Comparison of ENCODE assay signal across 8 cellular contexts in the genomic region with DNA sequence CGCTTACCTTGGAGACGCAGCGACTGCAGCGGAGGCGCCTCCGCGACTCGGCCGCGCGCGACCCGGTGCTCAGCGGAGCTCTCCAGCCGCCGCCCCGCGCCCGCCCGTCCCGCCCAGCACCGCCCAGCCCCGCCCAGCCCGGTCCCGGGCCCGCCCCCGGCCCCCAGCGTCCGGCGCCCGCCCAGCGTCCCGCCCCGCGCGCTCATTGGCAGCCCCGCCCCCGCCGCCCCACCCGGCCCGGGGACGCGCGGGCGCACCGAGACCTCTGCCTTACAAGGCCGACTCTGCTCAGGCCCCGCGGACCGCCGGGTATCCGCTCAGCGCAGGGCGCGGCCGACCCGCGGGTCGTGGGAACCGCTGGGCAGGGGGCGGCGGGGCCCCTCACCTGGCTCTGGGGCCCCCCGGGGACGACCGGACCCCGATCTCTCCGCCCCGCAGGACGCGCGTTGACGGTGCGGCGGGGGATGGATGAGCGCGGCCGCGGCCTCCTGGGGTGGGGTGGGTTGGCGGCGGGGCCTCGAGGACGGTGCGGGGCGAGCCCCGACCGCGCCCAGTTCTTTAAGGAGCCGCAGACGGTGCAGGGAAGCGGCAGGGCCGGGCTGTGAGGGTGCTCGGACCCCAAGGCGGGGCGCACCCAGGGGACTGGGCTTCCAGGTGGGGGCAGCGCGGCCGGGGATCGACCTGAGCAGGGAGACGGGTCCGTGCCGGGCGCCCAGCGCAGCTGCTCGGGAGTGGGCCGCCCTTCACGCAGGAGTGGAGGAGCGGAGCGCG. TPM values are rescaled to one million over a fixed set of nuclear protein-coding genes. Genes with fewer than 3 reads are reported as not detected.
DNase-seq lines count a peak whose midpoint lies in the region; ATAC-seq and TF ChIP-seq lines count a peak whose summit lies in the region.
"Not testable (repeated sequence)": the region's sequence is repeated elsewhere in the genome, so short reads cannot be mapped to it uniquely, and the experiment has no call there.

A gene (minus strand): TSS at position 82 of the 771 bp plus-strand sequence. CDS start 15,292 bp downstream, outside the sequence.

- not testable (repeated sequence) for H3K4me1 Mint-ChIP-seq in T-helper 2 cell treated with Interferon-gamma antibody and Interleukin-4, amounts not matched to agents 5 μg/mL and 100 μg/mL, for 36 hours (ENCODE audit: low read depth)

- peak; percentile 79 for ATAC-seq in HG02571 (IDR thresholded peaks at IDR 0.05; ENCODE audit: unreplicated experiment)
- ATAC-seq in heart left ventricle: peak; percentile 71 to 91 (median 84)
- peak; percentile 90 for ATAC-seq in omental fat pad (ENCODE audit: low FRiP score)

- not testable (repeated sequence) for H3K4me1 ChIP-seq in adrenal gland (replicated peaks in 1 of 2); heart left ventricle
- H3K4me1 ChIP-seq in stomach: peaks cover 0 to 13% (median 10%) of the 10 kb centered on the region in 4 donors

- peak within 1 kb of the TSS in 2 of 4 donors; percentile 32 to 88 for H3K4me3 ChIP-seq in adrenal gland
- H3K4me3 ChIP-seq in heart left ventricle: peak within 1 kb of the TSS; percentile 45 to 76 (median 59)
- H3K4me3 ChIP-seq in stomach: peak within 1 kb of the TSS; percentile 54 to 74 (median 60)

- not testable (repeated sequence) for TF ChIP-seq EP300 in stomach (IDR thresholded peaks at IDR 0.05)

- H3K36me3 Mint-ChIP-seq in T-helper 2 cell treated with Interferon-gamma antibody and Interleukin-4, amounts not matched to agents 5 μg/mL and 100 μg/mL, for 36 hours (ENCODE audit: low read depth): not testable (repeated sequence)

- H3K27me3 Mint-ChIP-seq in T-helper 2 cell treated with Interferon-gamma antibody and Interleukin-4, amounts not matched to agents 5 μg/mL and 100 μg/mL, for 36 hours (ENCODE audit: low read depth): peaks cover 18% of the 10 kb centered on the region

- H3K27ac Mint-ChIP-seq in T-helper 2 cell treated with Interferon-gamma antibody and Interleukin-4, amounts not matched to agents 5 μg/mL and 100 μg/mL, for 36 hours: not testable (repeated sequence)

- peak; percentile 84 for DNase-seq in G401 (ENCODE audit: low spot score)
- peak; percentile 46 for DNase-seq in NCI-H128 (lab: John Stamatoyannopoulos, UW; ENCODE audit: unreplicated experiment)
- DNase-seq in T-helper 2 cell treated with Interferon-gamma antibody and Interleukin-4, amounts not matched to agents 5 μg/mL and 100 μg/mL, for 36 hours (ENCODE audit: low spot score): peak; percentile 73
- DNase-seq in adrenal gland: peak; percentile 82 to 94 (median 88)
- peak; percentile 90 to 97 (median 94) for DNase-seq in heart left ventricle
- DNase-seq in omental fat pad (ENCODE audit: low spot score): peak; percentile 85
- DNase-seq in stomach: peak; percentile 90

- H3K9me3 ChIP-seq in adrenal gland (replicated peaks in 1 of 3); heart left ventricle; stomach: not testable (repeated sequence)

- TF ChIP-seq POLR2A in adrenal gland (IDR thresholded peaks at IDR 0.05): peak in 1 of 2 donors; percentile 40
- TF ChIP-seq POLR2A in heart left ventricle (IDR thresholded peaks at IDR 0.05): peak; percentile 62 to 93
- not testable (repeated sequence) for TF ChIP-seq POLR2A in stomach (IDR thresholded peaks at IDR 0.05)

- in situ Hi-C loops in G401 (cut with HindIII; ENCODE audit: low sequenced_read_pairs): not testable (repeated sequence)

- not testable (repeated sequence) for H3K9me3 Mint-ChIP-seq in T-helper 2 cell treated with Interferon-gamma antibody and Interleukin-4, amounts not matched to agents 5 μg/mL and 100 μg/mL, for 36 hours

- not testable (repeated sequence) for TF ChIP-seq CTCF in adrenal gland (IDR thresholded peaks at IDR 0.05); heart left ventricle (IDR thresholded peaks at IDR 0.05); omental fat pad (IDR thresholded peaks at IDR 0.05); stomach (IDR thresholded peaks at IDR 0.05)

- H3K36me3 ChIP-seq in adrenal gland (replicated peaks in 1 of 2); heart left ventricle; stomach: not testable (repeated sequence)

- H3K27ac ChIP-seq in adrenal gland (peak within 1 kb of the TSS in 1 of 5 donors; percentile 30), heart left ventricle (peak within 1 kb of the TSS in 10 of 12 donors; percentile 51 to 89 (median 78)), stomach (peak within 1 kb of the TSS; percentile 61 to 81 (median 76))

- H3K27me3 ChIP-seq in adrenal gland, heart left ventricle, stomach: not testable (repeated sequence)

- 1% methylated on average over 40 to 83 of the region's 109 CpGs; no CpG with 5 or more reads in 2 of the 4 donors for WGBS in adrenal gland, 4 donors
- 1% methylated on average over 89 to 100 of the region's 109 CpGs; no CpG with 5 or more reads in 2 of the 4 donors for WGBS in heart left ventricle, 4 donors
- 0 to 3% (median 1%) methylated on average over 22 to 82 of the region's 109 CpGs for WGBS in stomach, 5 donors

- intact Hi-C loops in adrenal gland (cut with DNase I); stomach (cut with DNase I; ENCODE audit: low total_unique reads): not testable (repeated sequence)
- intact Hi-C loops in heart left ventricle (cut with DNase I): loop anchor here in 2 of 10 donors (2.0 to 10.0 kb wide), 3 partner anchors 21 to 91 kb away; a partner anchor contains a TSS

- H3K4me3 Mint-ChIP-seq in T-helper 2 cell treated with Interferon-gamma antibody and Interleukin-4, amounts not matched to agents 5 μg/mL and 100 μg/mL, for 36 hours: peak within 1 kb of the TSS; percentile 52

RNA-seq across cellular contexts. Expression of the gene that starts here (rescaled TPM):
- total RNA-seq in G401 (2014; rRNA removed; shearing (Covaris generic)): 0.62 and 1.2 TPM in 2 replicates
- 1 to 10 TPM in 7 of 8 donors, under 1 TPM in 1; 0.52 to 9.1 (median 2.0) TPM for total RNA-seq in adrenal gland
- 1 to 10 TPM in 2 of 3 donors, under 1 TPM in 1; 0.94 to 4.0 (median 3.1) TPM for polyA plus RNA-seq in adrenal gland
- total RNA-seq in heart left ventricle: 10 to 100 TPM in 8 of 9 donors, 1 to 10 TPM in 1; 7.5 to 31.2 (median 15.8) TPM
- 10 to 100 TPM in 1 of 2 donors, 1 to 10 TPM in 1; 9.5 to 10.4 TPM for polyA plus RNA-seq in heart left ventricle
- total RNA-seq in omental fat pad: 1 to 10 TPM; 3.9 to 7.8 (median 5.5) TPM
- 10 to 100 TPM in 1 of 5 donors, 1 to 10 TPM in 4; 2.4 to 11.0 (median 5.2) TPM for total RNA-seq in stomach
- 1 to 10 TPM; 1.2 to 1.7 (median 1.3) TPM for polyA plus RNA-seq in stomach
